Comparison of ENCODE assay signal across 8 cellular contexts in the genomic region with DNA sequence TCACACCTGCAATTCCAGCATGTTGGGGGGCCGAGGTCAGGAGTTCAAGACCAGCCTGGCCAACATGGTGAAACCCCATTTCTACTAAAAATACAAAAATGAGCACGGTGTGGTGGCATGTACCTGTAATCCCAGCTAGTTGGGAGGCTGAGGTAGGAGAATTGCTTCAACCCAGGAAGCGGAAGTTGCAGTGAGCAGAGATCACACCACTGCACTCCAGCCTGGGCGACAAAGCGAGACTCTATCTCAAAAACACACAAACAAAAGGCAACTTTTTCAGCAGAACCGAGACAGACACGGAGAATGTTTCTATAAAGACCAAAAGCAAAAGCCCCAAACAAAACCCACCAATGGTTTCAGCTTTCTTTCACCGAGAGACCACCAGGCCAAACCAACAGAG. TPM values are rescaled to one million over a fixed set of nuclear protein-coding genes. Genes with fewer than 3 reads are reported as not detected.
A peak's percentile ranks its signal among the peaks of the same experiment; 100 is the strongest.
DNase-seq lines count a peak whose midpoint lies in the region; ATAC-seq, FAIRE-seq and TF ChIP-seq lines count a peak whose summit lies in the region.
"Not testable (repeated sequence)": the region's sequence is repeated elsewhere in the genome, so short reads cannot be mapped to it uniquely, and the experiment has no call there.

No MANE protein-coding gene starts in this region.

- H3K9ac ChIP-seq in BLaER1 = peak overlapping the region; percentile 49; the same call in 1 of the 2 replicates
- H3K9ac ChIP-seq in colonic mucosa (ENCODE audit: low read depth in 2 of 2, low read length in 2 of 2) = not testable (repeated sequence)

- not testable (repeated sequence) for ATAC-seq in natural killer cell

- H3K36me3 Mint-ChIP-seq in activated CD4-positive, alpha-beta memory T cell treated with anti-CD3 and anti-CD28 coated beads, Interleukin-2, amount 10 ng/mL, durations not matched to agents 7 days and 5 days (ENCODE audit: low read depth) = peaks cover 63% of the 10 kb centered on the region
- peaks cover 29% of the 10 kb centered on the region for H3K36me3 Mint-ChIP-seq in activated naive CD4-positive, alpha-beta T cell treated with anti-CD3 and anti-CD28 coated beads for 36 hours (ENCODE audit: low read depth)
- not testable (repeated sequence) for H3K36me3 Mint-ChIP-seq in natural killer cell

- peak overlapping the region; percentile 76 for H3K27ac ChIP-seq in BLaER1
- peak overlapping the region; percentile 57 to 72 (median 67) for H3K27ac ChIP-seq in Peyer's patch
- peak overlapping the region; percentile 36 for H3K27ac ChIP-seq in colonic mucosa
- H3K27ac ChIP-seq in thymus (ENCODE audit: low read depth) = peak overlapping the region; percentile 46

- TF ChIP-seq POLR2A in GM12891 (IDR thresholded peaks at IDR 0.05; ENCODE audit: low read depth, low read length); Peyer's patch (IDR thresholded peaks at IDR 0.05): not testable (repeated sequence)

- peaks cover 80% of the 10 kb centered on the region for H3K4me1 Mint-ChIP-seq in activated CD4-positive, alpha-beta memory T cell treated with anti-CD3 and anti-CD28 coated beads, Interleukin-2, amount 10 ng/mL, durations not matched to agents 7 days and 5 days
- H3K4me1 Mint-ChIP-seq in activated naive CD4-positive, alpha-beta T cell treated with anti-CD3 and anti-CD28 coated beads for 36 hours (ENCODE audit: low read depth) = peaks cover 71% of the 10 kb centered on the region
- peaks cover 53 to 57% of the 10 kb centered on the region in 2 donors for H3K4me1 Mint-ChIP-seq in natural killer cell

- TF ChIP-seq CTCF in Peyer's patch (IDR thresholded peaks at IDR 0.05); colonic mucosa (IDR thresholded peaks at IDR 0.05); natural killer cell (IDR thresholded peaks at IDR 0.05): not testable (repeated sequence)

- POLR2A ChIA-PET in activated CD4-positive, alpha-beta memory T cell treated with anti-CD3 and anti-CD28 coated beads, Interleukin-2, amount 10 ng/mL, durations not matched to agents 7 days and 5 days (lab: Charles Lee) = interaction anchor here (0.8 to 3.6 kb wide), 10 partner anchors 8 to 542 kb away, joined by 3 to 23 read pairs (median 11); a partner anchor contains a TSS

- H3K9me3 ChIP-seq in BLaER1 = peaks cover 23% of the 10 kb centered on the region
- H3K9me3 ChIP-seq in Peyer's patch; colonic mucosa; thymus (ENCODE audit: control insufficient read depth): not testable (repeated sequence)

- peaks cover 64% of the 10 kb centered on the region for H3K4me1 ChIP-seq in BLaER1
- not testable (repeated sequence) for H3K4me1 ChIP-seq in Peyer's patch; colonic mucosa; thymus (ENCODE audit: control insufficient read depth, insufficient read depth, low read length)

- H3K36me3 ChIP-seq in BLaER1 = peaks cover 44% of the 10 kb centered on the region
- not testable (repeated sequence) for H3K36me3 ChIP-seq in Peyer's patch, colonic mucosa
- H3K36me3 ChIP-seq in thymus (ENCODE audit: control insufficient read depth, insufficient read depth) = peaks cover 19% of the 10 kb centered on the region

- peak overlapping the region; percentile 75 for H3K4me2 ChIP-seq in BLaER1

- H3K9me3 Mint-ChIP-seq in activated CD4-positive, alpha-beta memory T cell treated with anti-CD3 and anti-CD28 coated beads, Interleukin-2, amount 10 ng/mL, durations not matched to agents 7 days and 5 days; activated naive CD4-positive, alpha-beta T cell treated with anti-CD3 and anti-CD28 coated beads for 36 hours; natural killer cell: not testable (repeated sequence)

- not testable (repeated sequence) for H3K4me3 ChIP-seq in BLaER1; Peyer's patch; colonic mucosa; thymus (ENCODE audit: low read length)

- H3K27ac Mint-ChIP-seq in activated CD4-positive, alpha-beta memory T cell treated with anti-CD3 and anti-CD28 coated beads, Interleukin-2, amount 10 ng/mL, durations not matched to agents 7 days and 5 days = peak overlapping the region; percentile 94
- peak overlapping the region; percentile 100 for H3K27ac Mint-ChIP-seq in activated naive CD4-positive, alpha-beta T cell treated with anti-CD3 and anti-CD28 coated beads for 36 hours
- peak overlapping the region; percentile 92 to 95 for H3K27ac Mint-ChIP-seq in natural killer cell

- H3K27me3 Mint-ChIP-seq in activated CD4-positive, alpha-beta memory T cell treated with anti-CD3 and anti-CD28 coated beads, Interleukin-2, amount 10 ng/mL, durations not matched to agents 7 days and 5 days; activated naive CD4-positive, alpha-beta T cell treated with anti-CD3 and anti-CD28 coated beads for 36 hours (ENCODE audit: low read depth); natural killer cell (ENCODE audit: low read depth in 2 of 2): not testable (repeated sequence)

- H3K4me3 Mint-ChIP-seq in activated CD4-positive, alpha-beta memory T cell treated with anti-CD3 and anti-CD28 coated beads, Interleukin-2, amount 10 ng/mL, durations not matched to agents 7 days and 5 days = peak overlapping the region; percentile 67
- peak overlapping the region; percentile 72 for H3K4me3 Mint-ChIP-seq in activated naive CD4-positive, alpha-beta T cell treated with anti-CD3 and anti-CD28 coated beads for 36 hours
- peak overlapping the region; percentile 82 for H3K4me3 Mint-ChIP-seq in natural killer cell

- CTCF ChIA-PET in activated CD4-positive, alpha-beta memory T cell treated with anti-CD3 and anti-CD28 coated beads, Interleukin-2, amount 10 ng/mL, durations not matched to agents 7 days and 5 days (lab: Charles Lee) = interaction anchor here (0.6 to 5.3 kb wide), 10 partner anchors 10 to 437 kb away, joined by 3 to 39 read pairs (median 4); a partner anchor contains a TSS
- CTCF ChIA-PET in activated naive CD4-positive, alpha-beta T cell treated with anti-CD3 and anti-CD28 coated beads for 36 hours (lab: Charles Lee) = interaction anchor here (1.1 to 4.4 kb wide), 7 partner anchors 8 to 204 kb away, joined by 3 to 27 read pairs (median 5); a partner anchor contains a TSS

- 96% methylated on average over 8 of the region's 8 CpGs for WGBS in thymus

- intact Hi-C loops in activated naive CD4-positive, alpha-beta T cell treated with anti-CD3 and anti-CD28 coated beads for 36 hours (cut with micrococcal nuclease); colonic mucosa (cut with DNase I): not testable (repeated sequence)
- intact Hi-C loops in natural killer cell (cut with micrococcal nuclease) = loop anchor here (1.0 kb wide), 1 partner anchor 7 kb away; no protein-coding TSS in a partner anchor

- peak; percentile 51 for FAIRE-seq in GM12891 (lab: Jason Lieb, UNC)

- H3K27me3 ChIP-seq in BLaER1; Peyer's patch; colonic mucosa; thymus (ENCODE audit: control insufficient read depth, insufficient read depth): not testable (repeated sequence)

- DNase-seq in GM12891 (ENCODE audit: insufficient read length, low spot score); activated CD4-positive, alpha-beta memory T cell treated with anti-CD3 and anti-CD28 coated beads, Interleukin-2, amount 10 ng/mL, durations not matched to agents 7 days and 5 days; colonic mucosa; natural killer cell: not testable (repeated sequence)
- DNase-seq in Peyer's patch = peak in 1 of 3 donors; percentile 20
- peak; percentile 39 for DNase-seq in activated naive CD4-positive, alpha-beta T cell treated with anti-CD3 and anti-CD28 coated beads for 36 hours

- H4K20me1 ChIP-seq in BLaER1 = not testable (repeated sequence)

TF ChIP-seq in GM12891, 5 proteins besides CTCF, POLR2A, EP300 and RAD21:
- peak; percentile 38 for TF ChIP-seq SPI1 (IDR thresholded peaks at IDR 0.05; ENCODE audit: low read depth, low read length)

RNA-seq across cellular contexts. Expression of a gene that starts 44.8 kb away (rescaled TPM):
- polyA plus RNA-seq in GM12891 (2012; ENCODE audit: low read depth, missing spikeins) = 26.3 TPM
- total RNA-seq in Peyer's patch (100 to 1,000 TPM in 1 of 4 donors, 10 to 100 TPM in 3; 33.3 to 139 (median 67.4) TPM), colonic mucosa (10 to 100 TPM; 18.3 to 23.6 TPM), natural killer cell (10 to 100 TPM; 41.6 to 49.4 (median 48.2) TPM)
- total RNA-seq in activated CD4-positive, alpha-beta memory T cell treated with anti-CD3 and anti-CD28 coated beads, Interleukin-2, amount 10 ng/mL, durations not matched to agents 7 days and 5 days = 10 to 100 TPM; 37.8 to 38.7 TPM
- 10 to 100 TPM; 18.8 to 20.7 TPM for total RNA-seq in activated naive CD4-positive, alpha-beta T cell treated with anti-CD3 and anti-CD28 coated beads for 36 hours
- polyA plus RNA-seq in thymus = 30.0 TPM

RNA-seq across cellular contexts. Expression of a gene that starts 44.9 kb away (rescaled TPM):
- polyA plus RNA-seq in GM12891 (2012; ENCODE audit: low read depth, missing spikeins) = 18.4 TPM
- total RNA-seq in Peyer's patch (10 to 100 TPM in 1 of 4 donors, 1 to 10 TPM in 3; 2.1 to 27.2 (median 5.5) TPM), colonic mucosa (10 to 100 TPM in 1 of 2 donors, 1 to 10 TPM in 1; 9.0 to 11.0 TPM), natural killer cell (10 to 100 TPM in 1 of 3 donors, 1 to 10 TPM in 2; 6.4 to 11.1 (median 7.9) TPM)
- total RNA-seq in activated CD4-positive, alpha-beta memory T cell treated with anti-CD3 and anti-CD28 coated beads, Interleukin-2, amount 10 ng/mL, durations not matched to agents 7 days and 5 days = 10 to 100 TPM; 19.3 to 19.5 TPM
- total RNA-seq in activated naive CD4-positive, alpha-beta T cell treated with anti-CD3 and anti-CD28 coated beads for 36 hours = 10 to 100 TPM in 1 of 2 experiments, 1 to 10 TPM in 1; 8.9 to 10.2 TPM
- polyA plus RNA-seq in thymus = 8.3 TPM
